In genomic region chr4:125780747-125781146, GRCh38 we compare ENCODE assay signal across 8 cellular contexts.
"Had no signal": no experiment of that assay in that cellular context is flagged by ENCODE, and none has a peak within 500 bp of the region (broad histone marks: within the 10 kb centered on the region; RNA-seq: fewer than 3 reads in every experiment).

No MANE protein-coding gene starts in this region.

- H2AFZ ChIP-seq: GM23338 had no signal

- H3K4me3 Mint-ChIP-seq: GM23338 had no signal

- H3K9me3 ChIP-seq: HAP-1 had no signal

- H3K4me1 Mint-ChIP-seq: GM23338 had no signal

- H3K4me2 ChIP-seq: GM23338, KMS-11 had no signal

- H3K4me3 ChIP-seq: GM23338, HAP-1 had no signal

- FAIRE-seq: HTR-8/SVneo had no signal

- H3K4me1 ChIP-seq: HAP-1 had no signal

- H3K27ac ChIP-seq: KMS-11 had no signal

- H3K9ac ChIP-seq: KMS-11 had no signal

- ATAC-seq: GM23338, HCT116 had no signal

- DNase-seq: H7, Karpas-422, KBM-7 had no signal

- H3K36me3 ChIP-seq: HAP-1 had no signal

- H3K27ac Mint-ChIP-seq: GM23338 had no signal
